Comparison of ENCODE assay signal across 14 cellular contexts in the genomic region with DNA sequence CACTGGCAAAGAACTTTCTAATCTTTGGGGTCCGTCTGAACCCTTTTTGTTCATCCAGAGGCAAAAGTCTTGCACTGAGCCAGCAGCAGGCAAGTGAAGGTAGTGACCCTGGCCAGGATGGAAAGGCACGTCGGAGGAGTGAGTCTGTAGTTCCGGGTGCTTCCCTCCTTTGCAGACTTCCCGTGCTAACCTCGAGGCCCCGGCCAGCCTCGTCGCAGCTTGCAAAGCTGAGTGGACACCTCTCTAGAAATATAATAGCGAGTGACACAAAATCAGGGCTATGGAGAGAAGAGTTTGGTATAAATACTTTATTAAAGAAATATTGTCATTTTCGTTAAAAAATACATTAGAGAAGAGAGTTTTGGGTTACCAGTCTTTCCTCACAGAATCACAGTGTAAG. TPM values are rescaled to one million over a fixed set of nuclear protein-coding genes. Genes with fewer than 3 reads are reported as not detected.
DNase-seq lines count a peak whose midpoint lies in the region; ATAC-seq and TF ChIP-seq lines count a peak whose summit lies in the region.
"Had no signal": no experiment of that assay in that cellular context is flagged by ENCODE, and none has a peak within 500 bp of the region (broad histone marks: within the 10 kb centered on the region; RNA-seq: fewer than 3 reads in every experiment).

No MANE protein-coding gene starts in this region.

- H3K36me3 Mint-ChIP-seq in WTC11 = peaks cover 69% of the 10 kb centered on the region
- H3K36me3 Mint-ChIP-seq in nephron progenitor cell (ENCODE audit: low read depth) = peaks cover 68% of the 10 kb centered on the region

- DNase-seq in left ventricle myocardium superior = peak; percentile 14
- no peak for DNase-seq in heart left ventricle
- DNase-seq in WTC11 (ENCODE audit: low spot score) = no peak
- no peak for DNase-seq in nephron progenitor cell
- no peak for DNase-seq in adrenal gland
- DNase-seq: CD8-positive, alpha-beta T cell; COR-L47; DMS153; DMS79 treated with DMSO at 0.1 percent for 48 hours; EL had no signal

- CTCF ChIA-PET in WTC11 (lab: Charles Lee) = no interaction called here

- no peaks in the 10 kb centered on the region for H3K9me3 ChIP-seq in heart left ventricle
- H3K9me3 ChIP-seq in adrenal gland (replicated peaks in 1 of 3) = no peaks in the 10 kb centered on the region
- H3K9me3 ChIP-seq: A549, HAP-1 had no signal

- POLR2A ChIA-PET in WTC11 (lab: Charles Lee) = no interaction called here

- H3K4me3 Mint-ChIP-seq in WTC11 (no peak overlapping the region), nephron progenitor cell (no peak overlapping the region)
- H3K4me3 Mint-ChIP-seq: CD14-positive monocyte; CD8-positive, alpha-beta T cell had no signal

- no peak overlapping the region for H3K27ac ChIP-seq in heart left ventricle
- H3K27ac ChIP-seq in adrenal gland = no peak overlapping the region
- H3K27ac ChIP-seq: A549 had no signal

- no peak for ATAC-seq in left ventricle myocardium superior
- no peak for ATAC-seq in heart left ventricle
- ATAC-seq in WTC11 = no peak
- ATAC-seq in HG03108 (IDR thresholded peaks at IDR 0.05; ENCODE audit: unreplicated experiment) = no peak
- ATAC-seq: A549; CD8-positive, alpha-beta T cell had no signal

- TF ChIP-seq CTCF in heart left ventricle (IDR thresholded peaks at IDR 0.05) = no peak
- no peak for TF ChIP-seq CTCF in WTC11 (IDR thresholded peaks at IDR 0.05)
- TF ChIP-seq CTCF in nephron progenitor cell (IDR thresholded peaks at IDR 0.05) = no peak
- TF ChIP-seq CTCF in adrenal gland (IDR thresholded peaks at IDR 0.05) = no peak

- H3K4me1 ChIP-seq in heart left ventricle (peaks cover 0 to 8% (median 0%) of the 10 kb centered on the region in 12 donors), adrenal gland (replicated peaks in 1 of 2) (no peaks in the 10 kb centered on the region)
- H3K4me1 ChIP-seq: A549, HAP-1 had no signal

- TF ChIP-seq POLR2A in heart left ventricle (IDR thresholded peaks at IDR 0.05) (no peak), adrenal gland (IDR thresholded peaks at IDR 0.05) (no peak)

- H3K4me1 Mint-ChIP-seq in WTC11 (peaks cover 9% of the 10 kb centered on the region), nephron progenitor cell (peaks cover 16% of the 10 kb centered on the region)
- H3K4me1 Mint-ChIP-seq: CD14-positive monocyte had no signal

- peaks cover 0 to 76% (median 58%) of the 10 kb centered on the region in 9 donors for H3K36me3 ChIP-seq in heart left ventricle
- H3K36me3 ChIP-seq in adrenal gland (replicated peaks in 1 of 2) = peaks cover 0 to 34% of the 10 kb centered on the region in 2 donors

- H3K27ac Mint-ChIP-seq in WTC11 (peak overlapping the region; percentile 66; the same call in 1 of the 2 replicates), nephron progenitor cell (peak overlapping the region; percentile 53)
- H3K27ac Mint-ChIP-seq: CD8-positive, alpha-beta T cell had no signal

- no peak overlapping the region for H3K4me3 ChIP-seq in heart left ventricle
- no peak overlapping the region for H3K4me3 ChIP-seq in adrenal gland
- H3K4me3 ChIP-seq: A549, HAP-1 had no signal

- H3K27me3 ChIP-seq in heart left ventricle = no peaks in the 10 kb centered on the region
- H3K27me3 ChIP-seq in adrenal gland = no peaks in the 10 kb centered on the region

- intact Hi-C loops in left ventricle myocardium superior (cut with micrococcal nuclease) = no loop called here
- intact Hi-C loops in heart left ventricle (cut with DNase I) = no loop called here
- intact Hi-C loops in adrenal gland (cut with DNase I) = no loop called here

- 78 to 92% (median 81%) methylated on average over 11 of the region's 11 CpGs for WGBS in heart left ventricle, 4 donors
- WGBS in adrenal gland, 4 donors = 86 to 91% (median 88%) methylated on average over 11 of the region's 11 CpGs

- no peaks in the 10 kb centered on the region for H3K27me3 Mint-ChIP-seq in WTC11 (ENCODE audit: low read depth)
- H3K27me3 Mint-ChIP-seq in nephron progenitor cell (ENCODE audit: low read depth, poor library complexity) = no peaks in the 10 kb centered on the region

- H3K9me3 Mint-ChIP-seq in WTC11 (no peaks in the 10 kb centered on the region; the same call in 1 of the 2 replicates), nephron progenitor cell (no peaks in the 10 kb centered on the region)
- H3K9me3 Mint-ChIP-seq: CD14-positive monocyte; CD8-positive, alpha-beta T cell had no signal

TF ChIP-seq in WTC11, 78 proteins besides CTCF, POLR2A, EP300 and RAD21:
- TF ChIP-seq ARID4B (CRISPR knock-in tag; IDR thresholded peaks at IDR 0.05; ENCODE audit: borderline replicate concordance) = no peak
- no peak for TF ChIP-seq RELA (CRISPR knock-in tag; IDR thresholded peaks at IDR 0.05; ENCODE audit: borderline replicate concordance)
- TF ChIP-seq ELF4 (CRISPR knock-in tag; IDR thresholded peaks at IDR 0.05; ENCODE audit: low read depth) = no peak
TF ChIP-seq in WTC11: peak in this region for 0.

RNA-seq across cellular contexts. Expression of gene PSMG4, which starts 9.9 kb away (rescaled TPM):
- 7.2 TPM for total RNA-seq in left ventricle myocardium superior
- total RNA-seq in heart left ventricle = 10 to 100 TPM in 4 of 9 donors, 1 to 10 TPM in 5; 6.2 to 12.6 (median 9.7) TPM
- polyA plus RNA-seq in heart left ventricle = 10 to 100 TPM in 1 of 2 donors, 1 to 10 TPM in 1; 8.7 to 21.7 TPM
- total RNA-seq in WTC11 (2021) = 30.2 to 38.2 TPM (median 32.5 TPM) in 3 replicates
- total RNA-seq in adrenal gland = 10 to 100 TPM in 7 of 8 donors, 1 to 10 TPM in 1; 4.9 to 23.6 (median 18.3) TPM
- polyA plus RNA-seq in adrenal gland = 10 to 100 TPM; 17.9 to 87.5 (median 55.7) TPM

RNA-seq across cellular contexts. Expression of gene TUBB2B, which starts 41.2 kb away (rescaled TPM):
- total RNA-seq in left ventricle myocardium superior (1.0 TPM), heart left ventricle (1 to 10 TPM in 8 of 9 donors, under 1 TPM in 1; 0.90 to 3.4 (median 1.5) TPM), WTC11 (2021) (591 to 627 TPM (median 616 TPM) in 3 replicates), adrenal gland (1 to 10 TPM in 6 of 8 donors, under 1 TPM in 1, not detected in 1; 0.98 to 5.5 (median 1.7) TPM)
- polyA plus RNA-seq in heart left ventricle (1 to 10 TPM; 1.1 to 2.8 TPM), adrenal gland (1 to 10 TPM; 2.0 to 3.6 (median 3.2) TPM)

Comparison
In these comparisons a context has a peak if more than half of its experiments do, and no peak if none do; other contexts are left out.
1. RNA of gene TUBB2B, which starts 41.2 kb away (total RNA-seq): 591 to 627 TPM in WTC11; 0.98 to 5.5 TPM in adrenal gland, 0.90 to 3.4 TPM in heart left ventricle and 1.0 TPM in left ventricle myocardium superior (single experiment); every median in the first group is over 10 times any median in the second.